Comparison of ENCODE assay signal across 16 cellular contexts in the genomic region with DNA sequence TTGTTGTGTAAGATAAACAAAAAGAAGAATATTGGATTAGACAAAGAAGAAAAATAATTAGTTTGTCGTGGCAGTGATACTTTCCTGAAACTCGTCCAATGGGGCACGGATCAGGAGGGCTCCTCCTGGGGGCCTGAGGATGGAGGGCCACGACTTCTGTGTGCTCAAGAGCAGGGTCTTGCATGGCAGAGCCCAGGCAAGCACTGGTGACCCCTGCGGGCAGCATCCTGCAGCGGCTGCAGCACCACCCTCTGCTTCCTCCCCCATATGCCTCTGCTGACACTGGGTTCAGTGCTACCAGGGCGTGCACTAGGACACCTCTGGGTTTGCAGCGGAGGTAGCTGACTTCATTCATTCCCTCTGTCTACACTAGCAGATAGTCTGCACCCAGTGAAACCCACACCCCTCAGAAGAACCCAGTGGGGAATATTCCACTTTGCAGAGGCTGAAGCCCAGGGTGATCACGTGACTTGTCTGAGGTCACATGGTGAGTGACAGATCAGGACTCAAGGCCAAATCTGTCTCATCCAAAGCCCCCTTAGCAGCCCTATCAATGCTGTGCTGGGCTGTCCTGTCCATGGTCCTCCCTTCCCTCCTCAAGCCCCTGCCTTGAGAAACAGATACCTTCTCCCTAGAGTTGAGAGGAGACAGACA.
DNase-seq lines count a peak whose midpoint lies in the region; ATAC-seq, FAIRE-seq and TF ChIP-seq lines count a peak whose summit lies in the region.
"Had no signal": no experiment of that assay in that cellular context is flagged by ENCODE, and none has a peak within 500 bp of the region (broad histone marks: within the 10 kb centered on the region; RNA-seq: fewer than 3 reads in every experiment).

No MANE protein-coding gene starts in this region.

- H3K27me3 ChIP-seq in IMR-90 (ENCODE audit: control insufficient read depth, insufficient read depth, low read length) (no peaks in the 10 kb centered on the region), mesendoderm (ENCODE audit: insufficient read depth, low read length, poor library complexity) (no peaks in the 10 kb centered on the region)
- H3K27me3 ChIP-seq: Peyer's patch had no signal

- DNase-seq in IMR-90 (no peak), coronary artery (ENCODE audit: low spot score) (peak; percentile 31), mesendoderm (peak; percentile 35), type B pancreatic cell (ENCODE audit: extremely low spot score, unreplicated experiment) (no peak), kidney (no peak)
- DNase-seq in activated T-helper 2 cell treated with anti-CD3 and anti-CD28 coated beads, Interferon-gamma antibody, Interleukin-2, Interleukin-4, amounts not matched to agents 10 μg/mL and 5 μg/mL and 100 μg/mL, durations not matched to agents 14 hours and 24 hours and 36 hours (ENCODE audit: low spot score) = no peak
- DNase-seq: AML-193, DND-41, KBM-7, NCI-H1694 treated with DMSO at 0.1 percent for 48 hours, Peyer's patch had no signal

- FAIRE-seq in kidney (lab: Jason Lieb, UNC) = no peak
- FAIRE-seq: G401.6, HTR-8/SVneo had no signal

- H3K9ac ChIP-seq in IMR-90 (ENCODE audit: low read depth, low read length) (no peak overlapping the region), mesendoderm (ENCODE audit: low read length) (no peak overlapping the region), kidney (ENCODE audit: low read length in 2 of 2) (no peak overlapping the region)

- intact Hi-C loops in IMR-90 (cut with micrococcal nuclease) (no loop called here), kidney (cut with DNase I) (no loop called here)
- intact Hi-C loops in activated T-helper 2 cell treated with anti-CD3 and anti-CD28 coated beads, Interferon-gamma antibody, Interleukin-2, Interleukin-4, amounts not matched to agents 10 μg/mL and 5 μg/mL and 100 μg/mL, durations not matched to agents 14 hours and 24 hours and 36 hours (cut with micrococcal nuclease) = no loop called here

- H4K8ac ChIP-seq in IMR-90 (ENCODE audit: low read depth in 2 of 2, low read length in 2 of 2) = no peak overlapping the region
- H4K8ac ChIP-seq in mesendoderm (ENCODE audit: low read depth, low read length) = no peak overlapping the region

- no peak overlapping the region for H4K91ac ChIP-seq in IMR-90 (ENCODE audit: insufficient read depth, low read depth, low read length)

- H3K79me1 ChIP-seq in IMR-90 (ENCODE audit: low read depth in 1 of 2, low read length in 2 of 2) (no peaks in the 10 kb centered on the region), mesendoderm (ENCODE audit: low read length) (no peaks in the 10 kb centered on the region)

- H3K9me3 ChIP-seq in IMR-90 (ENCODE audit: control insufficient read depth, insufficient read depth, low read length) (peaks cover 40% of the 10 kb centered on the region), kidney (ENCODE audit: control insufficient read depth in 1 of 2, low read length in 2 of 2) (no peaks in the 10 kb centered on the region)
- H3K9me3 ChIP-seq: Peyer's patch had no signal

- 10% methylated on average over 2 of the region's 9 CpGs; no CpG with 5 or more reads in 1 of the 2 experiments for WGBS in IMR-90 (ENCODE audit: extremely low coverage in 2 of 2, insufficient read length in 1 of 2), 2 experiments
- no CpG with 5 or more reads among the region's 9 CpGs for WGBS in mesendoderm (ENCODE audit: extremely low coverage, insufficient coverage, low lambda C conversion rate)

- H2AK9ac ChIP-seq in IMR-90 (replicated peaks; ENCODE audit: low read depth, low read length, poor library complexity) = no peak overlapping the region

- CTCF ChIA-PET in IMR-90 (lab: Yijun Ruan, JAX) = no interaction called here

- no peaks in the 10 kb centered on the region for H4K20me1 ChIP-seq in IMR-90 (ENCODE audit: insufficient read depth, low read length)

- no peaks in the 10 kb centered on the region for H3K9me1 ChIP-seq in IMR-90 (ENCODE audit: insufficient read depth, low read length)

- no peak overlapping the region for H3K27ac ChIP-seq in IMR-90 (ENCODE audit: insufficient read depth, low read length)
- H3K27ac ChIP-seq in coronary artery = no peak overlapping the region
- no peak overlapping the region for H3K27ac ChIP-seq in mesendoderm (ENCODE audit: low read depth, low read length)
- H3K27ac ChIP-seq in kidney (ENCODE audit: low read depth in 2 of 2, low read length in 2 of 2) = no peak overlapping the region
- H3K27ac ChIP-seq: C4-2B, Peyer's patch had no signal

- no peak for TF ChIP-seq CTCF in IMR-90 (conservative IDR thresholded peaks at IDR 0.05; ENCODE audit: low read depth, low read length)
- no peak for TF ChIP-seq CTCF in coronary artery (IDR thresholded peaks at IDR 0.05)
- TF ChIP-seq CTCF in type B pancreatic cell (conservative IDR thresholded peaks at IDR 0.05) = no peak
- TF ChIP-seq CTCF in kidney (IDR thresholded peaks at IDR 0.05; ENCODE audit: borderline replicate concordance, extremely low read depth, insufficient read depth) = no peak

- no peak for TF ChIP-seq RAD21 in IMR-90 (IDR thresholded peaks at IDR 0.05; ENCODE audit: low read length)

- H3K27me3 Mint-ChIP-seq in type B pancreatic cell = peaks cover 16% of the 10 kb centered on the region
- no peaks in the 10 kb centered on the region for H3K27me3 Mint-ChIP-seq in activated T-helper 2 cell treated with anti-CD3 and anti-CD28 coated beads, Interferon-gamma antibody, Interleukin-2, Interleukin-4, amounts not matched to agents 10 μg/mL and 5 μg/mL and 100 μg/mL, durations not matched to agents 14 hours and 24 hours and 36 hours (ENCODE audit: low read depth)

- POLR2A ChIA-PET in IMR-90 (lab: Charles Lee; ENCODE audit: unreplicated experiment) = no interaction called here

- no peak overlapping the region for H2BK5ac ChIP-seq in IMR-90 (ENCODE audit: low read depth, low read length, poor library complexity, severe bottlenecking)
- no peak overlapping the region for H2BK5ac ChIP-seq in mesendoderm (ENCODE audit: low read length)

- H3K18ac ChIP-seq in IMR-90 (ENCODE audit: low read depth, low read length) (no peak overlapping the region), mesendoderm (ENCODE audit: low read length) (no peak overlapping the region)

- H3K4me1 Mint-ChIP-seq in type B pancreatic cell (ENCODE audit: unreplicated experiment) = peaks cover 20% of the 10 kb centered on the region
- H3K4me1 Mint-ChIP-seq in activated T-helper 2 cell treated with anti-CD3 and anti-CD28 coated beads, Interferon-gamma antibody, Interleukin-2, Interleukin-4, amounts not matched to agents 10 μg/mL and 5 μg/mL and 100 μg/mL, durations not matched to agents 14 hours and 24 hours and 36 hours (ENCODE audit: low read depth) = no peaks in the 10 kb centered on the region

- peak overlapping the region; percentile 81 for H3K27ac Mint-ChIP-seq in type B pancreatic cell
- H3K27ac Mint-ChIP-seq in activated T-helper 2 cell treated with anti-CD3 and anti-CD28 coated beads, Interferon-gamma antibody, Interleukin-2, Interleukin-4, amounts not matched to agents 10 μg/mL and 5 μg/mL and 100 μg/mL, durations not matched to agents 14 hours and 24 hours and 36 hours = no peak overlapping the region

- no peak for TF ChIP-seq POLR2A in IMR-90 (IDR thresholded peaks at IDR 0.05; ENCODE audit: low read depth, low read length)

- no peaks in the 10 kb centered on the region for H3K79me2 ChIP-seq in mesendoderm (ENCODE audit: control insufficient read depth, insufficient read depth, low read length)

- H3K23ac ChIP-seq in IMR-90 (ENCODE audit: low read depth, low read length) (no peak overlapping the region), mesendoderm (ENCODE audit: low read length) (no peak overlapping the region)

- H3K36me3 ChIP-seq in IMR-90 (ENCODE audit: control insufficient read depth, insufficient read depth, low read length) = no peaks in the 10 kb centered on the region
- H3K36me3 ChIP-seq in mesendoderm (ENCODE audit: control insufficient read depth, insufficient read depth, low read length) = no peaks in the 10 kb centered on the region
- no peaks in the 10 kb centered on the region for H3K36me3 ChIP-seq in kidney (ENCODE audit: control insufficient read depth in 1 of 2, insufficient read depth in 2 of 2, low read length in 2 of 2)
- H3K36me3 ChIP-seq: Peyer's patch had no signal

- ATAC-seq in IMR-90 (ENCODE audit: low read depth) (no peak), SK-N-SH treated with all-trans-retinoic acid at 6 μM for 48 hours (no peak)
- ATAC-seq: Right ventricle myocardium inferior had no signal

- H3K4me3 ChIP-seq in IMR-90 (ENCODE audit: insufficient read depth, low read depth, low read length) (no peak overlapping the region), coronary artery (no peak overlapping the region), mesendoderm (ENCODE audit: low read length) (no peak overlapping the region), kidney (ENCODE audit: low read length in 2 of 2) (no peak overlapping the region)
- H3K4me3 ChIP-seq: Peyer's patch had no signal

- H2AFZ ChIP-seq in IMR-90 (replicated peaks; ENCODE audit: low read length, poor library complexity) = no peak overlapping the region

- H3K36me3 Mint-ChIP-seq in type B pancreatic cell = no peaks in the 10 kb centered on the region
- H3K36me3 Mint-ChIP-seq in activated T-helper 2 cell treated with anti-CD3 and anti-CD28 coated beads, Interferon-gamma antibody, Interleukin-2, Interleukin-4, amounts not matched to agents 10 μg/mL and 5 μg/mL and 100 μg/mL, durations not matched to agents 14 hours and 24 hours and 36 hours (ENCODE audit: low read depth) = no peaks in the 10 kb centered on the region

- dilution Hi-C loops in IMR-90 (cut with HindIII; ENCODE audit: low sequenced_read_pairs, unreplicated experiment) = no loop called here

- no peaks in the 10 kb centered on the region for H3K9me3 Mint-ChIP-seq in type B pancreatic cell
- no peaks in the 10 kb centered on the region for H3K9me3 Mint-ChIP-seq in activated T-helper 2 cell treated with anti-CD3 and anti-CD28 coated beads, Interferon-gamma antibody, Interleukin-2, Interleukin-4, amounts not matched to agents 10 μg/mL and 5 μg/mL and 100 μg/mL, durations not matched to agents 14 hours and 24 hours and 36 hours

- H2BK15ac ChIP-seq in IMR-90 (ENCODE audit: low read depth, low read length) = no peak overlapping the region
- H2BK15ac ChIP-seq in mesendoderm (replicated peaks; ENCODE audit: low read depth) = no peak overlapping the region

- no peak overlapping the region for H2BK120ac ChIP-seq in IMR-90 (ENCODE audit: low read depth, low read length)
- H2BK120ac ChIP-seq in mesendoderm (ENCODE audit: low read depth, low read length) = no peak overlapping the region

- H3K4me2 ChIP-seq in IMR-90 (ENCODE audit: low read depth, low read length) (no peak overlapping the region), mesendoderm (ENCODE audit: low read length) (no peak overlapping the region)

- in situ Hi-C loops in IMR-90 (cut with MboI; ENCODE audit: low sequenced_read_pairs) = no loop called here

- H3K4me1 ChIP-seq in IMR-90 (ENCODE audit: control insufficient read depth, insufficient read depth, low read length) (no peaks in the 10 kb centered on the region), mesendoderm (ENCODE audit: control insufficient read depth, low read depth, low read length) (peaks cover 14% of the 10 kb centered on the region), kidney (ENCODE audit: control insufficient read depth in 1 of 2, insufficient read depth in 1 of 2, low read depth in 1 of 2, low read length in 2 of 2) (no peaks in the 10 kb centered on the region)
- H3K4me1 ChIP-seq: Peyer's patch had no signal

- no peak overlapping the region for H3K56ac ChIP-seq in IMR-90 (ENCODE audit: extremely low read depth, insufficient read depth, low read length)
- H3K56ac ChIP-seq in mesendoderm (ENCODE audit: low read length) = peak overlapping the region; percentile 3

- H2AK5ac ChIP-seq in IMR-90 (ENCODE audit: low read depth, low read length) = no peak overlapping the region
- no peak overlapping the region for H2AK5ac ChIP-seq in mesendoderm (ENCODE audit: low read length)

- H3K14ac ChIP-seq in IMR-90 (replicated peaks; ENCODE audit: low read depth, low read length) = no peak overlapping the region

- H2BK20ac ChIP-seq in IMR-90 (ENCODE audit: low read depth, low read length) = no peak overlapping the region

- no peak overlapping the region for H3K4ac ChIP-seq in IMR-90 (ENCODE audit: low read depth, low read length)
- H3K4ac ChIP-seq in mesendoderm (ENCODE audit: low read depth, low read length) = peak overlapping the region; percentile 42

- H3K4me3 Mint-ChIP-seq in type B pancreatic cell = peak overlapping the region; percentile 44
- no peak overlapping the region for H3K4me3 Mint-ChIP-seq in activated T-helper 2 cell treated with anti-CD3 and anti-CD28 coated beads, Interferon-gamma antibody, Interleukin-2, Interleukin-4, amounts not matched to agents 10 μg/mL and 5 μg/mL and 100 μg/mL, durations not matched to agents 14 hours and 24 hours and 36 hours (ENCODE audit: low read depth)

- no TSS peak for BruUV-seq in IMR-90 (replicated peaks; lab: Mats Ljungman, UMichigan)

- H4K5ac ChIP-seq in IMR-90 (ENCODE audit: low read depth, low read length) = no peak overlapping the region
- H4K5ac ChIP-seq in mesendoderm (ENCODE audit: low read length) = no peak overlapping the region

Comparison
In these comparisons a context has a peak if more than half of its experiments do, and no peak if none do; other contexts are left out.
1. DNase-seq: peak in coronary artery (single experiment) and mesendoderm (single experiment); none in IMR-90 (single experiment), type B pancreatic cell (single experiment), kidney (single experiment) and activated T-helper 2 cell treated with anti-CD3 and anti-CD28 coated beads, Interferon-gamma antibody, Interleukin-2, Interleukin-4, amounts not matched to agents 10 μg/mL and 5 μg/mL and 100 μg/mL, durations not matched to agents 14 hours and 24 hours and 36 hours (single experiment).